Comparison of ENCODE assay signal across 18 cellular contexts in genomic region chr6:150245148-150245547, GRCh38.
DNase-seq lines count a peak whose midpoint lies in the region; ATAC-seq, FAIRE-seq and TF ChIP-seq lines count a peak whose summit lies in the region.
"Had no signal": no experiment of that assay in that cellular context is flagged by ENCODE, and none has a peak within 500 bp of the region (broad histone marks: within the 10 kb centered on the region; RNA-seq: fewer than 3 reads in every experiment).

No MANE protein-coding gene starts in this region.

- no peaks in the 10 kb centered on the region for H4K20me1 ChIP-seq in osteoblast (ENCODE audit: insufficient read depth, low read length)
- H4K20me1 ChIP-seq: BLaER1 had no signal

- H3K4me1 ChIP-seq in right atrium auricular region (no peaks in the 10 kb centered on the region), osteoblast (ENCODE audit: insufficient read depth, low read length) (peaks cover 11% of the 10 kb centered on the region)
- H3K4me1 ChIP-seq: A549, BLaER1 had no signal

- peaks cover 9% of the 10 kb centered on the region for H3K36me3 ChIP-seq in right atrium auricular region
- no peaks in the 10 kb centered on the region for H3K36me3 ChIP-seq in bronchial epithelial cell (ENCODE audit: control insufficient read depth, insufficient read depth, low read length)
- H3K36me3 ChIP-seq in osteoblast (ENCODE audit: insufficient read depth, low read length) = no peaks in the 10 kb centered on the region
- H3K36me3 ChIP-seq: BLaER1 had no signal

- DNase-seq in left ventricle myocardium superior (no peak), right atrium auricular region (ENCODE audit: low spot score) (no peak), bronchial epithelial cell (ENCODE audit: low read depth) (no peak), osteoblast (ENCODE audit: insufficient read length, low spot score, missing footprints) (peak; percentile 83), GM19239 (ENCODE audit: insufficient read length, low spot score) (no peak), NCI-H1092 treated with DMSO at 0.1 percent for 48 hours (lab: John Stamatoyannopoulos, UW) (no peak)
- DNase-seq: CD4-positive, alpha-beta memory T cell; DMS153; DMS79; GF-D8; H9 had no signal

- peaks cover 0 to 5% of the 10 kb centered on the region in 2 donors for H3K9me3 ChIP-seq in right atrium auricular region
- no peaks in the 10 kb centered on the region for H3K9me3 ChIP-seq in osteoblast (ENCODE audit: low read depth, low read length)

- no peak overlapping the region for H3K4me2 ChIP-seq in osteoblast (ENCODE audit: insufficient read depth, low read length)
- H3K4me2 ChIP-seq: A549, BLaER1 had no signal

- H3K27me3 ChIP-seq in right atrium auricular region = no peaks in the 10 kb centered on the region
- H3K27me3 ChIP-seq in bronchial epithelial cell (ENCODE audit: control insufficient read depth, insufficient read depth, low read length) = no peaks in the 10 kb centered on the region
- H3K27me3 ChIP-seq in osteoblast (ENCODE audit: insufficient read depth, low read length) = no peaks in the 10 kb centered on the region
- H3K27me3 ChIP-seq: BLaER1 had no signal

- ATAC-seq in left ventricle myocardium superior (peak; percentile 27), HG03159 (IDR thresholded peaks at IDR 0.05; ENCODE audit: unreplicated experiment) (no peak), GM19328 (IDR thresholded peaks at IDR 0.05; ENCODE audit: unreplicated experiment) (no peak)
- ATAC-seq: A549 had no signal

- H3K27ac ChIP-seq in right atrium auricular region (no peak overlapping the region), osteoblast (ENCODE audit: low read depth, low read length) (no peak overlapping the region)
- H3K27ac ChIP-seq: 22Rv1, A549, BLaER1, HL-60 had no signal

- FAIRE-seq in bronchial epithelial cell (lab: Jason Lieb, UNC) (peak; percentile 13), GM19239 (lab: Jason Lieb, UNC) (no peak)
- FAIRE-seq: A549, H1 had no signal

- H3K4me3 ChIP-seq in right atrium auricular region (no peak overlapping the region), bronchial epithelial cell (ENCODE audit: low read depth, low read length) (no peak overlapping the region), osteoblast (ENCODE audit: insufficient read depth, low read length) (no peak overlapping the region)
- H3K4me3 ChIP-seq: A549, BLaER1 had no signal

- intact Hi-C loops in left ventricle myocardium superior (cut with micrococcal nuclease) = no loop called here

- TF ChIP-seq CTCF in right atrium auricular region (IDR thresholded peaks at IDR 0.05) = no peak
- TF ChIP-seq CTCF in bronchial epithelial cell (IDR thresholded peaks at IDR 0.05; ENCODE audit: insufficient read depth, low read length, severe bottlenecking) = no peak
- TF ChIP-seq CTCF in osteoblast (IDR thresholded peaks at IDR 0.05; ENCODE audit: extremely low read depth, low read depth, low read length) = no peak

- H3K79me2 ChIP-seq in osteoblast (ENCODE audit: insufficient read depth, low read length) = no peaks in the 10 kb centered on the region

- no peak overlapping the region for H2AFZ ChIP-seq in osteoblast (ENCODE audit: low read length)
